ENCODE assay signal across 10 cellular contexts in genomic region chr12:94100254-94100653, GRCh38. TPM values are rescaled to one million over a fixed set of nuclear protein-coding genes. Genes with fewer than 3 reads are reported as not detected.
DNase-seq lines count a peak whose midpoint lies in the region; ATAC-seq and TF ChIP-seq lines count a peak whose summit lies in the region.
"Had no signal": no experiment of that assay in that cellular context is flagged by ENCODE, and none has a peak within 500 bp of the region (broad histone marks: within the 10 kb centered on the region; RNA-seq: fewer than 3 reads in every experiment).

No MANE protein-coding gene starts in this region.

- H3K4me3 ChIP-seq in epithelial cell of esophagus (ENCODE audit: low read length), result no peak overlapping the region

- no peaks in the 10 kb centered on the region for H3K9me3 Mint-ChIP-seq in activated T-cell treated with anti-CD3 and anti-CD28 coated beads, Interleukin-2, amount 50 U/mL, for 24 hours

- peaks cover 24% of the 10 kb centered on the region for H3K4me1 Mint-ChIP-seq in activated T-cell treated with anti-CD3 and anti-CD28 coated beads, Interleukin-2, amount 50 U/mL, for 24 hours (ENCODE audit: low read depth)

- H3K27me3 Mint-ChIP-seq in activated T-cell treated with anti-CD3 and anti-CD28 coated beads, Interleukin-2, amount 50 U/mL, for 24 hours, result peaks cover 31% of the 10 kb centered on the region

- H3K36me3 Mint-ChIP-seq in activated T-cell treated with anti-CD3 and anti-CD28 coated beads, Interleukin-2, amount 50 U/mL, for 24 hours (ENCODE audit: low read depth), result no peaks in the 10 kb centered on the region

- H3K27ac Mint-ChIP-seq in activated T-cell treated with anti-CD3 and anti-CD28 coated beads, Interleukin-2, amount 50 U/mL, for 24 hours, result peak overlapping the region; percentile 74

- ATAC-seq in stimulated activated naive CD8-positive, alpha-beta T cell treated with anti-CD3 and anti-CD28 coated beads, Interleukin-15, Interleukin-2, amounts not matched to agents 100 U/mL and 50 U/mL, for 24 hours, result peak; percentile 20
- ATAC-seq in GM19395 (IDR thresholded peaks at IDR 0.05; ENCODE audit: unreplicated experiment), result no peak

- H3K4me3 Mint-ChIP-seq in activated T-cell treated with anti-CD3 and anti-CD28 coated beads, Interleukin-2, amount 50 U/mL, for 24 hours, result peak overlapping the region; percentile 26

- intact Hi-C loops in cardiac septum (cut with DNase I), result loop anchor here (5.0 kb wide), 5 partner anchors 108 to 423 kb away; partner anchors contain the start of gene CRADD

- peak; percentile 48 for DNase-seq in activated T-cell treated with anti-CD3 and anti-CD28 coated beads, Interleukin-2, amount 50 U/mL, for 24 hours
- DNase-seq in activated T-cell treated with anti-CD3 and anti-CD28 coated beads, Interleukin-2, amount 50 U/mL, for 1 hour, result no peak
- peak; percentile 77 for DNase-seq in SW480 (ENCODE audit: low spot score)
- DNase-seq in epithelial cell of esophagus (ENCODE audit: low read depth), result peak; percentile 93
- no peak for DNase-seq in stimulated activated naive CD8-positive, alpha-beta T cell treated with anti-CD3 and anti-CD28 coated beads, Interleukin-15, Interleukin-2, amounts not matched to agents 100 U/mL and 50 U/mL, for 24 hours
- no peak for DNase-seq in ureter (ENCODE audit: low spot score)
- no peak for DNase-seq in cardiac septum (ENCODE audit: low spot score)
- DNase-seq: COR-L47, kidney glomerular epithelial cell had no signal

- TF ChIP-seq CTCF in epithelial cell of esophagus (IDR thresholded peaks at IDR 0.05; ENCODE audit: insufficient read depth, low read depth, low read length, missing control alignments), result no peak

RNA-seq across cellular contexts. Expression of gene PLXNC1, which starts 48.1 kb away (rescaled TPM):
- 10.3 TPM for total RNA-seq in ureter
- total RNA-seq in cardiac septum, result 4.4 TPM

Comparison
In these comparisons a context has a peak if more than half of its experiments do, and no peak if none do; other contexts are left out.
1. DNase-seq: peak in activated T-cell treated with anti-CD3 and anti-CD28 coated beads, Interleukin-2, amount 50 U/mL, for 24 hours (single experiment), SW480 (single experiment) and epithelial cell of esophagus (single experiment); none in activated T-cell treated with anti-CD3 and anti-CD28 coated beads, Interleukin-2, amount 50 U/mL, for 1 hour (single experiment), stimulated activated naive CD8-positive, alpha-beta T cell treated with anti-CD3 and anti-CD28 coated beads, Interleukin-15, Interleukin-2, amounts not matched to agents 100 U/mL and 50 U/mL, for 24 hours (single experiment), ureter (single experiment) and cardiac septum (single experiment).